ENCODE assay signal across 18 cellular contexts in genomic region chr9:69314547-69314946, GRCh38. TPM values are rescaled to one million over a fixed set of nuclear protein-coding genes. Genes with fewer than 3 reads are reported as not detected.
"Had no signal": no experiment of that assay in that cellular context is flagged by ENCODE, and none has a peak within 500 bp of the region (broad histone marks: within the 10 kb centered on the region; RNA-seq: fewer than 3 reads in every experiment).

No MANE protein-coding gene starts in this region.

- H3K4me3 ChIP-seq: body of pancreas, colonic mucosa, left lung, right atrium auricular region, skin epidermis, transverse colon, vagina had no signal

- ATAC-seq: activated CD4-positive, alpha-beta T cell treated with anti-CD3 and anti-CD28 coated beads for 36 hours; activated naive CD4-positive, alpha-beta T cell treated with anti-CD3 and anti-CD28 coated beads, Interleukin-2, amount 50 U/mL, for 72 hours; body of pancreas; left lung; stimulated activated naive CD8-positive, alpha-beta T cell treated with anti-CD3 and anti-CD28 coated beads, Interleukin-15, Interleukin-2, amounts not matched to agents 100 U/mL and 50 U/mL, for 24 hours; WTC11 had no signal

- H3K36me3 ChIP-seq: colonic mucosa, left lung, right atrium auricular region, transverse colon, vagina had no signal

- H3K9me3 ChIP-seq: colonic mucosa, right atrium auricular region, vagina had no signal

- H3K27me3 ChIP-seq: body of pancreas, colonic mucosa, left lung, right atrium auricular region, transverse colon, vagina had no signal

- H3K27ac ChIP-seq: body of pancreas, colonic mucosa, left lung, right atrium auricular region, skin epidermis, transverse colon, vagina had no signal

- H3K4me1 ChIP-seq: body of pancreas, colonic mucosa, left lung, right atrium auricular region, transverse colon, vagina had no signal

- DNase-seq: activated CD4-positive, alpha-beta T cell treated with anti-CD3 and anti-CD28 coated beads for 36 hours; activated CD4-positive, alpha-beta T cell treated with anti-CD3 and anti-CD28 coated beads, Interleukin-2, amount 50 U/mL, for 48 hours; activated gamma-delta T cell treated with Interleukin-2 at 50 U/mL for 16 hours; activated T-cell treated with anti-CD3 and anti-CD28 coated beads for 4 hours; body of pancreas; colonic mucosa; hippocampal formation; kidney; left lung; stimulated activated naive CD8-positive, alpha-beta T cell treated with anti-CD3 and anti-CD28 coated beads, Interleukin-15, Interleukin-2, amounts not matched to agents 100 U/mL and 50 U/mL, for 24 hours; transverse colon had no signal

RNA-seq across cellular contexts. Expression of gene ENTREP1, which starts 10.5 kb away (rescaled TPM):
- total RNA-seq: activated CD4-positive, alpha-beta T cell treated with anti-CD3 and anti-CD28 coated beads for 36 hours; activated naive CD4-positive, alpha-beta T cell treated with anti-CD3 and anti-CD28 coated beads, Interleukin-2, amount 50 U/mL, for 72 hours; activated T-helper 1 cell treated with anti-CD3 and anti-CD28 coated beads, Interleukin-12 subunit alpha, Interleukin-12 subunit beta, Interleukin-2, Interleukin-4 antibody, amounts not matched to agents 30 ng/mL and 10 ng/mL and 1 ng/mL, durations not matched to agents 14 hours and 24 hours and 36 hours; mononuclear cell had no signal
